ENCODE assay signal across 16 cellular contexts in genomic region chr3:31248619-31248992, GRCh38.
A peak's percentile ranks its signal among the peaks of the same experiment; 100 is the strongest.
DNase-seq lines count a peak whose midpoint lies in the region; ATAC-seq and TF ChIP-seq lines count a peak whose summit lies in the region.
"Had no signal": no experiment of that assay in that cellular context is flagged by ENCODE, and none has a peak within 500 bp of the region (broad histone marks: within the 10 kb centered on the region; RNA-seq: fewer than 3 reads in every experiment).

No MANE protein-coding gene starts in this region.

- no peak overlapping the region for H3K23ac ChIP-seq in mesenchymal stem cell (ENCODE audit: low read length in 2 of 2)

- H4K91ac ChIP-seq in mesenchymal stem cell (ENCODE audit: low read length), result no peak overlapping the region

- H2AK5ac ChIP-seq in mesenchymal stem cell (ENCODE audit: low read length, severe bottlenecking), result peak overlapping the region; percentile 3

- H2BK120ac ChIP-seq in mesenchymal stem cell (ENCODE audit: low read depth, low read length), result no peak overlapping the region

- H2BK12ac ChIP-seq in mesenchymal stem cell (ENCODE audit: low read length in 2 of 2), result no peak overlapping the region

- H3K4me1 ChIP-seq in mesenchymal stem cell (ENCODE audit: control insufficient read depth, insufficient read depth, low read depth, low read length) (peaks cover 2% of the 10 kb centered on the region), mucosa of descending colon (ENCODE audit: low read depth) (no peaks in the 10 kb centered on the region)
- H3K4me1 ChIP-seq: parathyroid adenoma had no signal

- no peak overlapping the region for H3K4ac ChIP-seq in mesenchymal stem cell (ENCODE audit: low read depth in 1 of 2, low read length in 2 of 2)

- TF ChIP-seq CTCF in mucosa of descending colon (IDR thresholded peaks at IDR 0.05), result no peak

- no peak overlapping the region for H2BK5ac ChIP-seq in mesenchymal stem cell (ENCODE audit: low read depth, low read length, poor library complexity, severe bottlenecking)

- no peaks in the 10 kb centered on the region for H3K36me3 Mint-ChIP-seq in activated CD4-positive, alpha-beta T cell treated with anti-CD3 and anti-CD28 coated beads for 36 hours (ENCODE audit: low read depth)

- 71% methylated on average over 6 of the region's 6 CpGs for WGBS in mesenchymal stem cell

- H3K4me2 ChIP-seq in mesenchymal stem cell (ENCODE audit: low read length, poor library complexity, severe bottlenecking), result no peak overlapping the region

- peak; percentile 20 for DNase-seq in activated CD4-positive, alpha-beta T cell treated with anti-CD3 and anti-CD28 coated beads for 36 hours
- DNase-seq in activated CD4-positive, alpha-beta T cell treated with anti-CD3 and anti-CD28 coated beads for 48 hours, result no peak
- DNase-seq in mesenchymal stem cell (no peak), NCI-H2107 (lab: John Stamatoyannopoulos, UW) (no peak), NCI-H2171 (lab: John Stamatoyannopoulos, UW) (no peak), mucosa of descending colon (no peak)
- DNase-seq: activated CD4-positive, alpha-beta T cell treated with anti-CD3 and anti-CD28 coated beads for 1 hour; activated T-cell treated with anti-CD3 and anti-CD28 coated beads, Interleukin-2, amount 50 U/mL, for 4 hours; DMS 273 treated with DMSO at 0.1 percent for 48 hours; H7; NCI-H446; T-helper 2 cell had no signal

- H3K27me3 ChIP-seq in mesenchymal stem cell (ENCODE audit: control insufficient read depth in 1 of 2, insufficient read depth in 1 of 2, low read length in 2 of 2), result peaks cover 0 to 6% of the 10 kb centered on the region in 2 experiments

- peak overlapping the region; percentile 51 for H3K27ac Mint-ChIP-seq in activated CD4-positive, alpha-beta T cell treated with anti-CD3 and anti-CD28 coated beads for 36 hours

- peaks cover 6% of the 10 kb centered on the region for H3K9me3 Mint-ChIP-seq in activated CD4-positive, alpha-beta T cell treated with anti-CD3 and anti-CD28 coated beads for 36 hours (ENCODE audit: low read depth)

- H3K36me3 ChIP-seq in mesenchymal stem cell (ENCODE audit: control insufficient read depth in 1 of 2, insufficient read depth in 2 of 2, low read depth in 1 of 2, low read length in 2 of 2) (no peaks in the 10 kb centered on the region), mucosa of descending colon (ENCODE audit: low read depth) (no peaks in the 10 kb centered on the region)

- H3K79me1 ChIP-seq in mesenchymal stem cell (replicated peaks; ENCODE audit: low read length, poor library complexity, severe bottlenecking), result no peaks in the 10 kb centered on the region

- intact Hi-C loops in activated CD4-positive, alpha-beta T cell treated with anti-CD3 and anti-CD28 coated beads for 36 hours (cut with DNase I, micrococcal nuclease), result loop anchor here in 1 of 2 experiments (1.0 kb wide), 1 partner anchor 171 kb away; no protein-coding TSS in a partner anchor
- intact Hi-C loops in mucosa of descending colon (cut with DNase I, micrococcal nuclease), result no loop called here

- ATAC-seq in activated CD4-positive, alpha-beta T cell treated with anti-CD3 and anti-CD28 coated beads for 36 hours, result no peak
- ATAC-seq in GM21381 (IDR thresholded peaks at IDR 0.05; ENCODE audit: unreplicated experiment) (peak; percentile 1), HG03354 (IDR thresholded peaks at IDR 0.05; ENCODE audit: poor library complexity, severe bottlenecking, unreplicated experiment) (peak; percentile 9), mucosa of descending colon (no peak)
- ATAC-seq: activated T-cell treated with anti-CD3 and anti-CD28 coated beads, Interleukin-2, amount 50 U/mL, for 4 hours had no signal

- no peak overlapping the region for H2AFZ ChIP-seq in mesenchymal stem cell (ENCODE audit: low read depth, low read length)
- H2AFZ ChIP-seq: parathyroid adenoma had no signal

- POLR2A ChIA-PET in activated CD4-positive, alpha-beta T cell treated with anti-CD3 and anti-CD28 coated beads for 36 hours (lab: Charles Lee), result no interaction called here

- CTCF ChIA-PET in activated CD4-positive, alpha-beta T cell treated with anti-CD3 and anti-CD28 coated beads for 36 hours (lab: Charles Lee), result no interaction called here

- H3K4me3 ChIP-seq in mesenchymal stem cell (ENCODE audit: insufficient read depth in 1 of 2, low read depth in 1 of 2, low read length in 2 of 2) (no peak overlapping the region), mucosa of descending colon (no peak overlapping the region)
- H3K4me3 ChIP-seq: coronary artery had no signal

- H3K9ac ChIP-seq in mesenchymal stem cell (ENCODE audit: low read length), result no peak overlapping the region
- H3K9ac ChIP-seq: parathyroid adenoma had no signal

- peaks cover 3% of the 10 kb centered on the region for H3K27me3 Mint-ChIP-seq in activated CD4-positive, alpha-beta T cell treated with anti-CD3 and anti-CD28 coated beads for 36 hours

- H2BK15ac ChIP-seq in mesenchymal stem cell (ENCODE audit: low read depth, poor library complexity, severe bottlenecking), result no peak overlapping the region

- no peak overlapping the region for H3K27ac ChIP-seq in mesenchymal stem cell (ENCODE audit: low read length, poor library complexity, severe bottlenecking)
- H3K27ac ChIP-seq: coronary artery, parathyroid adenoma had no signal

- H4K8ac ChIP-seq in mesenchymal stem cell (ENCODE audit: low read length), result no peak overlapping the region

- H3K9me3 ChIP-seq in mesenchymal stem cell (ENCODE audit: control insufficient read depth, low read length) (no peaks in the 10 kb centered on the region), mucosa of descending colon (no peaks in the 10 kb centered on the region)

- H3K14ac ChIP-seq in mesenchymal stem cell (ENCODE audit: low read length in 2 of 2), result no peak overlapping the region

- no peak overlapping the region for H3K4me3 Mint-ChIP-seq in activated CD4-positive, alpha-beta T cell treated with anti-CD3 and anti-CD28 coated beads for 36 hours
- H3K4me3 Mint-ChIP-seq: activated T-cell treated with anti-CD3 and anti-CD28 coated beads, Interleukin-2, amount 50 U/mL, for 4 hours had no signal

- no peak overlapping the region for H3K18ac ChIP-seq in mesenchymal stem cell (ENCODE audit: low read depth in 1 of 2, low read length in 2 of 2)

- peaks cover 59% of the 10 kb centered on the region for H3K4me1 Mint-ChIP-seq in activated CD4-positive, alpha-beta T cell treated with anti-CD3 and anti-CD28 coated beads for 36 hours

Comparison
In these comparisons a context has a peak if more than half of its experiments do, and no peak if none do; other contexts are left out.
1. ATAC-seq: peak in GM21381 (single experiment) and HG03354 (single experiment); none in activated CD4-positive, alpha-beta T cell treated with anti-CD3 and anti-CD28 coated beads for 36 hours (single experiment) and mucosa of descending colon (single experiment).